ENCODE assay signal across 13 cellular contexts in the genomic region with DNA sequence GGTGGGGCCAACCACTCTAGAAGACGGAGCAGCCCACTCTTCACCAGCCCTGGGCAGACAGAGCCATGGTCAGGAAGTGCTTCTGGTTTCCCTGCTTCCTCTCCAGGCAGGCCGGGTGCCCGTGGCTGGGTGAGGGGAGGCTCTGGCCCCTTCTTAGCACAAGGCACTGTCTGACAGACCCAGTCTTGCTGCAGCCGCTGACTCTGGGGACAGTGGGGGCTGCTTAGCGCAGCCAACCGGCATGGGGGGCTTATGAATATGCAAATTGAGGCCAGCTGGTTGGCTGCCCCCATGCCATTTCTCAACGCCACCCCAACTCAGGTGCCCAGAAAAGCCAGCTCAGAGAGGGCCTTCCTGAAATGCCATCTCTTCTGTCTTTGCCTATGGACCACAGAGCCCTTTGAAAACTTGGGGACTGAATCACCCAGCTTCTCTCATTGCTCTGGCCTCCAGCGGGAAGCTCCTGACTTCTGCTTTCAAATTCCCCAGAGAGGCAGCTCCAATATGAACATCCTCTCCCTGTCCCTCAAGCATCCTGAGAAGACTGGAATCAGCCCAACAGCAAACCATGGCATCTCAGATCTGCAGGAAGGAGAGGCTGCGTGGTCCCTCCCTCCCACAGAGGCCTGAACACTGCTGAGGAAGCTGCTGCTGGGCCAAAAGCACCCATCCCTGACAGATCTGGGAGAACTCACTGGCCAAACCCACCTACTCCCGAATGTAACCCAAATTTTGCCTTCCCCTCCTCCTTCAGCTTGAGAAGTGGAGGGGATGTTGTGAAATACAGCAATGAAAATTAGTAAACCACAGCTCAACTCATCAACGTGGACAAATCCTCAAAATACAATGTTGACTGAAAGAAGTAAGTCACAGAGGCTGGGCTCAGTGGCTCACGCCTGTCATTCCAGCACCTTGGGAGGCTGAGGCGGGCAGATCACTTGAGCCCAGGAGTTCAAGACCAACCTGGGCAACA. TPM values are rescaled to one million over a fixed set of nuclear protein-coding genes. Genes with fewer than 3 reads are reported as not detected.
DNase-seq lines count a peak whose midpoint lies in the region; ATAC-seq and TF ChIP-seq lines count a peak whose summit lies in the region.
"Had no signal": no experiment of that assay in that cellular context is flagged by ENCODE, and none has a peak within 500 bp of the region (broad histone marks: within the 10 kb centered on the region; RNA-seq: fewer than 3 reads in every experiment).

A gene with protein sequence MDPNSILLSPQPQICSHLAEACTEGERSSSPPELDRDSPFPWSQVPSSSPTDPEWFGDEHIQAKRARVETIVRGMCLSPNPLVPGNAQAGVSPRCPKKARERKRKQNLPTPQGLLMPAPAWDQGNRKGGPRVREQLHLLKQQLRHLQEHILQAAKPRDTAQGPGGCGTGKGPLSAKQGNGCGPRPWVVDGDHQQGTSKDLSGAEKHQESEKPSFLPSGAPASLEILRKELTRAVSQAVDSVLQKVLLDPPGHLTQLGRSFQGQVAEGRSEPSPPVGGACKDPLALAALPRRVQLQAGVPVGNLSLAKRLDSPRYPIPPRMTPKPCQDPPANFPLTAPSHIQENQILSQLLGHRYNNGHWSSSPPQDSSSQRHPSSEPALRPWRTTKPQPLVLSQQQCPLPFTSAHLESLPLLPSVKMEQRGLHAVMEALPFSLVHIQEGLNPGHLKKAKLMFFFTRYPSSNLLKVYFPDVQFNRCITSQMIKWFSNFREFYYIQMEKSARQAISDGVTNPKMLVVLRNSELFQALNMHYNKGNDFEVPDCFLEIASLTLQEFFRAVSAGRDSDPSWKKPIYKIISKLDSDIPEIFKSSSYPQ (minus strand): TSS at position 205 of the 973 bp plus-strand sequence. CDS start 12,311 bp downstream, outside the sequence.

- H3K9ac ChIP-seq in BLaER1 treated with 17β-estradiol and CSF1 and Interleukin-3, amounts not matched to agents 10 nM and 100 nM, result peak within 1 kb of the TSS in 9 of 11 experiments; percentile 29 to 75 (median 66); a peak in 18 of 22 replicates

- no peaks in the 10 kb centered on the region for H3K27me3 ChIP-seq in BLaER1 treated with 17β-estradiol and CSF1 and Interleukin-3, amounts not matched to agents 10 nM and 100 nM
- H3K27me3 ChIP-seq in A673 (replicated peaks; ENCODE audit: insufficient read depth, low read depth, low read length, poor library complexity), result no peaks in the 10 kb centered on the region
- H3K27me3 ChIP-seq: brain microvascular endothelial cell had no signal

- BruUV-seq in A673 (replicated peaks; lab: Mats Ljungman, UMichigan), result no TSS peak

- H3K4me2 ChIP-seq in BLaER1 treated with 17β-estradiol and CSF1 and Interleukin-3, amounts not matched to agents 10 nM and 100 nM, result peak within 1 kb of the TSS; percentile 73 to 94 (median 84)

- CTCF ChIA-PET in A673 (lab: Charles Lee), result interaction anchor here (0.6 kb wide), 1 partner anchor 423 kb away, joined by 3 read pairs; no protein-coding TSS in a partner anchor

- POLR2A ChIA-PET in A673 (lab: Charles Lee; ENCODE audit: low non-redundant PET), result no interaction called here

- no peak for TF ChIP-seq CTCF in A673 (conservative IDR thresholded peaks at IDR 0.05; ENCODE audit: low read depth, low read length)

- no peaks in the 10 kb centered on the region for H3K9me3 ChIP-seq in BLaER1 treated with 17β-estradiol and CSF1 and Interleukin-3, amounts not matched to agents 10 nM and 100 nM (replicated peaks in 1 of 11)
- no peaks in the 10 kb centered on the region for H3K9me3 ChIP-seq in A673 (ENCODE audit: low read depth, low read length, poor library complexity, severe bottlenecking)
- H3K9me3 ChIP-seq: prostate gland had no signal

- peak within 1 kb of the TSS in 8 of 10 experiments; percentile 15 to 60 (median 36); a peak in 11 of 20 replicates for H3K4me3 ChIP-seq in BLaER1 treated with 17β-estradiol and CSF1 and Interleukin-3, amounts not matched to agents 10 nM and 100 nM
- no peak within 1 kb of the TSS for H3K4me3 ChIP-seq in A673 (ENCODE audit: low read depth, low read length, poor library complexity, severe bottlenecking)
- H3K4me3 ChIP-seq: prostate gland, SK-N-MC had no signal

- no peaks in the 10 kb centered on the region for H4K20me1 ChIP-seq in BLaER1 treated with 17β-estradiol and CSF1 and Interleukin-3, amounts not matched to agents 10 nM and 100 nM

- no peak for ATAC-seq in HG03139 (IDR thresholded peaks at IDR 0.05; ENCODE audit: unreplicated experiment)

- intact Hi-C loops in A673 (cut with micrococcal nuclease; ENCODE audit: unreplicated experiment), result no loop called here

- H3K4me1 ChIP-seq in BLaER1 treated with 17β-estradiol and CSF1 and Interleukin-3, amounts not matched to agents 10 nM and 100 nM, result peaks cover 23 to 79% (median 55%) of the 10 kb centered on the region in 10 experiments
- peaks cover 4% of the 10 kb centered on the region for H3K4me1 ChIP-seq in A673 (ENCODE audit: insufficient read depth, low read length, poor library complexity, severe bottlenecking)
- H3K4me1 ChIP-seq: prostate gland had no signal

- H3K36me3 ChIP-seq in BLaER1 treated with 17β-estradiol and CSF1 and Interleukin-3, amounts not matched to agents 10 nM and 100 nM, result no peaks in the 10 kb centered on the region
- no peaks in the 10 kb centered on the region for H3K36me3 ChIP-seq in A673 (ENCODE audit: insufficient read depth, low read length, poor library complexity, severe bottlenecking)
- H3K36me3 ChIP-seq: brain microvascular endothelial cell, prostate gland had no signal

- DNase-seq in KG1 (lab: John Stamatoyannopoulos, UW) (peak; percentile 61), hepatic stellate cell (ENCODE audit: low spot score) (peak; percentile 46), occipital lobe (lab: John Stamatoyannopoulos, UW) (no peak), A673 (ENCODE audit: low spot score) (no peak), globus pallidus (ENCODE audit: low spot score) (no peak)
- peak; percentile 74 for DNase-seq in activated CD8-positive, alpha-beta memory T cell treated with anti-CD3 and anti-CD28 coated beads, Interleukin-2, amount 50 U/mL, for 48 hours
- DNase-seq: brain microvascular endothelial cell, COR-L47, NCI-H1417 treated with DMSO at 0.1 percent for 48 hours had no signal

- H3K27ac ChIP-seq in BLaER1 treated with 17β-estradiol and CSF1 and Interleukin-3, amounts not matched to agents 10 nM and 100 nM, result peak within 1 kb of the TSS in 10 of 11 experiments; percentile 36 to 86 (median 76); a peak in 20 of 22 replicates
- H3K27ac ChIP-seq in A673 (ENCODE audit: low read depth, low read length, poor library complexity, severe bottlenecking), result no peak within 1 kb of the TSS
- H3K27ac ChIP-seq: brain microvascular endothelial cell, prostate gland, SK-N-MC had no signal

RNA-seq across cellular contexts. Expression of the gene that starts here (rescaled TPM):
- total RNA-seq in occipital lobe (not detected), A673 (2021) (not detected in 2 replicates)
- total RNA-seq: prostate gland had no signal

Comparison
In these comparisons a context has a peak if more than half of its experiments do, and no peak if none do; other contexts are left out.
1. DNase-seq: peak in KG1 (single experiment), activated CD8-positive, alpha-beta memory T cell treated with anti-CD3 and anti-CD28 coated beads, Interleukin-2, amount 50 U/mL, for 48 hours (single experiment) and hepatic stellate cell (single experiment); none in occipital lobe (single experiment), A673 (single experiment) and globus pallidus (single experiment).